13 cellular contexts compared by ENCODE assay signal in genomic region chr6:167501831-167502385, GRCh38.
A peak's percentile ranks its signal among the peaks of the same experiment; 100 is the strongest.
DNase-seq lines count a peak whose midpoint lies in the region; ATAC-seq, FAIRE-seq and TF ChIP-seq lines count a peak whose summit lies in the region.
"Had no signal": no experiment of that assay in that cellular context is flagged by ENCODE, and none has a peak within 500 bp of the region (broad histone marks: within the 10 kb centered on the region; RNA-seq: fewer than 3 reads in every experiment).

No MANE protein-coding gene starts in this region.

- no peak overlapping the region for H3K27ac ChIP-seq in DND-41 (ENCODE audit: low read length)
- H3K27ac ChIP-seq in K562 (ENCODE audit: extremely low read depth, low read depth, low read length): no peak overlapping the region
- H3K27ac ChIP-seq: epithelial cell of prostate had no signal

- BruUV-seq in K562 (replicated peaks; lab: Mats Ljungman, UMichigan): no TSS peak

- no peaks in the 10 kb centered on the region for H3K36me3 ChIP-seq in DND-41 (ENCODE audit: insufficient read depth, low read length)
- no peaks in the 10 kb centered on the region for H3K36me3 ChIP-seq in K562 (ENCODE audit: control insufficient read depth, insufficient read depth, low read length)
- no peaks in the 10 kb centered on the region for H3K36me3 ChIP-seq in mucosa of descending colon (ENCODE audit: low read depth)

- H3K4me3 ChIP-seq in DND-41 (ENCODE audit: low read depth in 1 of 2, low read length in 2 of 2): no peak overlapping the region
- no peak overlapping the region for H3K4me3 ChIP-seq in K562
- H3K4me3 ChIP-seq in mucosa of descending colon: no peak overlapping the region

- in situ Hi-C loops in K562 (cut with MboI): no loop called here

- peak; percentile 23 for FAIRE-seq in K562 (lab: Jason Lieb, UNC)

- no peak overlapping the region for H3K4me3 Mint-ChIP-seq in CD14-positive monocyte
- H3K4me3 Mint-ChIP-seq: activated T-helper 17 cell treated with anti-CD3 and anti-CD28 coated beads, Interleukin-2, amount 50 U/mL, for 72 hours; T-helper 1 cell treated with Interleukin-12 subunit alpha and Interleukin-12 subunit beta and Interleukin-4 antibody, amounts not matched to agents 30 μg/mL and 1 μg/mL, for 36 hours had no signal

- ATAC-seq in DND-41 (ENCODE audit: insufficient read depth, low read depth) (no peak), K562 (peak; percentile 75), mucosa of descending colon (peak; percentile 72), HG02870 (IDR thresholded peaks at IDR 0.05; ENCODE audit: unreplicated experiment) (no peak), HG03108 (IDR thresholded peaks at IDR 0.05; ENCODE audit: unreplicated experiment) (no peak), GM21528 (IDR thresholded peaks at IDR 0.05; ENCODE audit: low FRiP score, unreplicated experiment) (no peak)
- ATAC-seq: activated T-helper 17 cell treated with anti-CD3 and anti-CD28 coated beads, Interleukin-2, amount 50 U/mL, for 72 hours had no signal

- POLR2A ChIA-PET in K562 (lab: Yijun Ruan, JAX): interaction anchor here (1.2 kb wide), 1 partner anchor 401 kb away, joined by 4 read pairs; no protein-coding TSS in a partner anchor

- TF ChIP-seq CTCF in DND-41 (IDR thresholded peaks at IDR 0.05; ENCODE audit: borderline replicate concordance, extremely low read depth, low read length, poor library complexity, severe bottlenecking) (peak; percentile 17), K562 (IDR thresholded peaks at IDR 0.05 in 2 of 3, conservative IDR thresholded peaks at IDR 0.05 in 1 of 3; ENCODE audit: insufficient read depth in 2 of 3, low read depth in 1 of 3, low read length in 3 of 3) (peak; percentile 51 to 54 (median 51); a peak in 5 of 6 replicates), mucosa of descending colon (IDR thresholded peaks at IDR 0.05) (peak; percentile 39), CD14-positive monocyte (IDR thresholded peaks at IDR 0.05) (no peak)

- DNase-seq in DND-41 (no peak), K562 (ENCODE audit: extremely low read depth in 1 of 4, low spot score in 3 of 4) (peak; percentile 19 to 36 (median 30)), mucosa of descending colon (peak in 2 of 3 donors; percentile 77 to 78), CD14-positive monocyte (ENCODE audit: low spot score) (no peak)
- DNase-seq: GOT3; stimulated activated CD4-positive, alpha-beta T cell treated with anti-CD3 and anti-CD28 coated beads, Interleukin-4, amount 100 ng/mL, for 24 hours had no signal

- no peaks in the 10 kb centered on the region for H3K9me1 ChIP-seq in K562 (ENCODE audit: control insufficient read depth, insufficient read depth, low read length)

- TF ChIP-seq RAD21 in Ishikawa (IDR thresholded peaks at IDR 0.05; ENCODE audit: low read depth) (peak; percentile 65), K562 (CRISPR knock-in tag; conservative IDR thresholded peaks at IDR 0.05 in 1 of 2, IDR thresholded peaks at IDR 0.05 in 1 of 2) (peak; percentile 43 to 59; a peak in 3 of 4 replicates)

- no peaks in the 10 kb centered on the region for H3K27me3 ChIP-seq in DND-41 (ENCODE audit: insufficient read depth, low read length, poor library complexity)
- peaks cover 31 to 82% of the 10 kb centered on the region in 2 experiments for H3K27me3 ChIP-seq in K562 (ENCODE audit: control insufficient read depth in 2 of 2, insufficient read depth in 2 of 2, low read length in 2 of 2)

- H3K9me3 ChIP-seq in DND-41 (ENCODE audit: insufficient read depth, low read length, severe bottlenecking): no peaks in the 10 kb centered on the region
- H3K9me3 ChIP-seq in K562 (replicated peaks; ENCODE audit: control insufficient read depth, insufficient read depth, low read depth, low read length): no peaks in the 10 kb centered on the region
- H3K9me3 ChIP-seq in mucosa of descending colon: no peaks in the 10 kb centered on the region

- no peak for TF ChIP-seq EP300 in Ishikawa (IDR thresholded peaks at IDR 0.05; ENCODE audit: borderline replicate concordance)
- no peak for TF ChIP-seq EP300 in K562 (IDR thresholded peaks at IDR 0.05; ENCODE audit: low read length)

- H4K20me1 ChIP-seq in DND-41 (ENCODE audit: insufficient read depth, low read length) (no peaks in the 10 kb centered on the region), K562 (replicated peaks; ENCODE audit: control insufficient read depth, insufficient read depth, low read length) (no peaks in the 10 kb centered on the region; the same call in 1 of the 2 replicates)

- TF ChIP-seq POLR2A in K562 (conservative IDR thresholded peaks at IDR 0.05): no peak

- H2AFZ ChIP-seq in DND-41 (ENCODE audit: low read depth, low read length): no peak overlapping the region
- H2AFZ ChIP-seq in K562 (ENCODE audit: low read depth, low read length): no peak overlapping the region

- no peak overlapping the region for H3K4me2 ChIP-seq in DND-41 (ENCODE audit: insufficient read depth, low read length)
- no peak overlapping the region for H3K4me2 ChIP-seq in K562 (ENCODE audit: insufficient read depth, low read length)

- H3K4me1 Mint-ChIP-seq in CD14-positive monocyte: no peaks in the 10 kb centered on the region
- H3K4me1 Mint-ChIP-seq: activated T-helper 17 cell treated with anti-CD3 and anti-CD28 coated beads, Interleukin-2, amount 50 U/mL, for 72 hours had no signal

- WGBS in K562 (ENCODE audit: insufficient coverage, low coverage, missing lambda C conversion rate): 1% methylated on average over 18 of the region's 19 CpGs

- H3K79me2 ChIP-seq in DND-41 (ENCODE audit: insufficient read depth, low read length) (no peaks in the 10 kb centered on the region), K562 (ENCODE audit: control insufficient read depth, insufficient read depth, low read length) (no peaks in the 10 kb centered on the region)

- no peaks in the 10 kb centered on the region for H3K4me1 ChIP-seq in DND-41 (ENCODE audit: insufficient read depth, low read length)
- 0 out of 5 replicates have a peak, but pooled peaks cover 0 to 2% of the 10 kb centered on the region in 2 experiments for H3K4me1 ChIP-seq in K562 (replicated peaks in 1 of 2; ENCODE audit: control insufficient read depth in 2 of 2, insufficient read depth in 2 of 2, low read length in 2 of 2)
- peaks cover 7% of the 10 kb centered on the region for H3K4me1 ChIP-seq in mucosa of descending colon (ENCODE audit: low read depth)

- H3K9me3 Mint-ChIP-seq in CD14-positive monocyte: peaks cover 2 to 14% (median 7%) of the 10 kb centered on the region in 7 donors
- H3K9me3 Mint-ChIP-seq: activated T-helper 17 cell treated with anti-CD3 and anti-CD28 coated beads, Interleukin-2, amount 50 U/mL, for 72 hours; T-helper 1 cell treated with Interleukin-12 subunit alpha and Interleukin-12 subunit beta and Interleukin-4 antibody, amounts not matched to agents 30 μg/mL and 1 μg/mL, for 36 hours had no signal

- CTCF ChIA-PET in K562 (lab: Yijun Ruan, JAX; ENCODE audit: low intra/inter-chr PET ratio): interaction anchor here (0.6 kb wide), 1 partner anchor 185 kb away, joined by 3 read pairs; no protein-coding TSS in a partner anchor

- no peak overlapping the region for H3K9ac ChIP-seq in DND-41 (ENCODE audit: low read depth, low read length)
- no peak overlapping the region for H3K9ac ChIP-seq in K562 (ENCODE audit: insufficient read depth in 1 of 2, low read depth in 2 of 2, low read length in 2 of 2)

- intact Hi-C loops in K562 (cut with micrococcal nuclease) (no loop called here), mucosa of descending colon (cut with DNase I, micrococcal nuclease) (loop anchor here in 1 of 2 donors (10.0 kb wide), 1 partner anchor 393 kb away; no protein-coding TSS in a partner anchor), CD14-positive monocyte (cut with micrococcal nuclease) (no loop called here)

- no peaks in the 10 kb centered on the region for H3K36me3 Mint-ChIP-seq in CD14-positive monocyte

- peaks cover 2 to 5% (median 5%) of the 10 kb centered on the region in 3 donors for H3K27me3 Mint-ChIP-seq in CD14-positive monocyte (ENCODE audit: low read depth in 3 of 3)

- no peak overlapping the region for H3K27ac Mint-ChIP-seq in CD14-positive monocyte
- H3K27ac Mint-ChIP-seq: activated T-helper 17 cell treated with anti-CD3 and anti-CD28 coated beads, Interleukin-2, amount 50 U/mL, for 72 hours; T-helper 1 cell treated with Interleukin-12 subunit alpha and Interleukin-12 subunit beta and Interleukin-4 antibody, amounts not matched to agents 30 μg/mL and 1 μg/mL, for 36 hours had no signal

TF ChIP-seq in Ishikawa, 13 proteins besides CTCF, POLR2A, EP300 and RAD21:
- TF ChIP-seq ZBTB7A (IDR thresholded peaks at IDR 0.05; ENCODE audit: low read depth): no peak
- no peak for TF ChIP-seq EGR1 (IDR thresholded peaks at IDR 0.05)
- no peak for TF ChIP-seq MAX (IDR thresholded peaks at IDR 0.05)

TF ChIP-seq in K562, 482 proteins besides CTCF, POLR2A, EP300 and RAD21:
- TF ChIP-seq SRSF1 (IDR thresholded peaks at IDR 0.05; ENCODE audit: low read depth, low read length): no peak
- TF ChIP-seq DEAF1 (CRISPR knock-in tag; IDR thresholded peaks at IDR 0.05): 0 out of 2 replicates have a peak, but pooled peaks have one; percentile 8
- TF ChIP-seq PHF20 (IDR thresholded peaks at IDR 0.05; ENCODE audit: partially characterized antibody): no peak
- no peak for TF ChIP-seq GABPA (tag; conservative IDR thresholded peaks at IDR 0.05; ENCODE audit: low read depth)
- TF ChIP-seq BRD4 (IDR thresholded peaks at IDR 0.05): no peak
- no peak for TF ChIP-seq FOXJ3 (CRISPR knock-in tag; IDR thresholded peaks at IDR 0.05)
- peak; percentile 32; the same call in 1 of the 2 replicates for TF ChIP-seq SMC3 (conservative IDR thresholded peaks at IDR 0.05; ENCODE audit: insufficient read depth, low read depth, low read length)
- TF ChIP-seq NCOA4 (IDR thresholded peaks at IDR 0.05; ENCODE audit: partially characterized antibody): no peak
- TF ChIP-seq ZNF3 (CRISPR knock-in tag; IDR thresholded peaks at IDR 0.05): no peak

Comparison
In these comparisons a context has a peak if more than half of its experiments do, and no peak if none do; other contexts are left out.
1. ATAC-seq: peak in K562 (single experiment) and mucosa of descending colon (single experiment); none in DND-41 (single experiment), HG02870 (single experiment), HG03108 (single experiment) and GM21528 (single experiment).
2. DNase-seq: peak in K562 (4 of 4) and mucosa of descending colon (2 of 3); none in DND-41 (single experiment) and CD14-positive monocyte (single experiment).